ENCODE assay signal across 9 cellular contexts in the genomic region with DNA sequence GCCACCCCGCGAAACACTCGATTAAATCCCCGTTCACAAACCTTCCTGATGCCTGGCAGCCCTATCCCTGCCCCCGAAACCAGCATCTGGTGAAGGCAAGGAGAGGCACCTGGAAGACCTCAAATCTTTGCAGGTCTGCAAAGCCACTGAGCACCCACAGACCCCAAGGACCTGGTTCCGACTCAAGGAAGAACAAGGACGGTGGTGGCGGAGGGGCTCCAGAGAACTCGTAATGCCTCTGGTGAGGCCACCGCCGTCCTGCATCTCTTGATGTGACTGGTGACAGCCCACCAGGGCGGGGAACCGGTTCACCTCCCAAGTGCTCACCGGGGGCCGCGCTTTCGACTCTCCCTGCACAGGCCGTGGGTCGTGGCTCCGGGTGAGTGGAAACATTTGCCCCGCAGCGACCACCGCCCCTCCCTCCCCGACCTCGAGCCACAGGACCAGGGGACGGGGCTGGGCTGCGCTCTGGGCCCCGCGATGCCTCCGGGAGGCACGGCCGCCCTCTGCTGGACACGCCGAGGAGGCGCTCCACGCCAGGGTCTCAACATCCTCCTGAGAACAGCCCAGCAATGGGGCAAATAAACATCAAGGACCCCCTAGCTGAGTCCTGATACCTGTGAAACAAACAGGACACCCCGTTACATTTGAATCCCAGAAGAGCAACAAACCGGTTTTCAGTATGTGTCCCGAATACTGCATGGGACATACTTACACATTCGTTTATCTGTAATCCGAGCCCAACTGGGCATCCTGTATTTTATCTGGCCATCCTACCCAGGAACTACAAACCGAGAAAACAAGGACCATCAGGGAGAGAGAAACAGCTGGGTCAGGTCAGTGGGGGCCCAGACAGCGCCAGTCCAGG. TPM values are rescaled to one million over a fixed set of nuclear protein-coding genes. Genes with fewer than 3 reads are reported as not detected.
A peak's percentile ranks its signal among the peaks of the same experiment; 100 is the strongest.
DNase-seq lines count a peak whose midpoint lies in the region; ATAC-seq, FAIRE-seq and TF ChIP-seq lines count a peak whose summit lies in the region.
"Had no signal": no experiment of that assay in that cellular context is flagged by ENCODE, and none has a peak within 500 bp of the region (broad histone marks: within the 10 kb centered on the region; RNA-seq: fewer than 3 reads in every experiment).

No MANE protein-coding gene starts in this region.

- WGBS in iPS DF 6.9 (ENCODE audit: insufficient coverage, insufficient read length), result no CpG with 5 or more reads among the region's 43 CpGs
- WGBS in smooth muscle cell (ENCODE audit: low lambda C conversion rate), result 14% methylated on average over 43 of the region's 43 CpGs

- H3K27me3 Mint-ChIP-seq in activated naive CD8-positive, alpha-beta T cell treated with anti-CD3 and anti-CD28 coated beads, Interleukin-2, amount 10 ng/mL, durations not matched to agents 7 days and 5 days, result peaks cover 37% of the 10 kb centered on the region

- H2AFZ ChIP-seq in OCI-LY1 (ENCODE audit: low read length) (no peak overlapping the region), smooth muscle cell (ENCODE audit: low read depth) (no peak overlapping the region)

- H3K9ac ChIP-seq in OCI-LY1 (ENCODE audit: low read length) (no peak overlapping the region), smooth muscle cell (ENCODE audit: low read depth) (no peak overlapping the region)

- peak; percentile 76 for TF ChIP-seq CTCF in OCI-LY1 (IDR thresholded peaks at IDR 0.05; ENCODE audit: low read length)
- TF ChIP-seq CTCF in smooth muscle cell (IDR thresholded peaks at IDR 0.05; ENCODE audit: borderline replicate concordance, insufficient read depth, poor library complexity, severe bottlenecking), result peak; percentile 69

- no peaks in the 10 kb centered on the region for H3K9me3 Mint-ChIP-seq in activated naive CD8-positive, alpha-beta T cell treated with anti-CD3 and anti-CD28 coated beads, Interleukin-2, amount 10 ng/mL, durations not matched to agents 7 days and 5 days
- H3K9me3 Mint-ChIP-seq: activated naive CD4-positive, alpha-beta T cell treated with anti-CD3 and anti-CD28 coated beads, Interleukin-2, amount 50 U/mL, for 24 hours had no signal

- peak; percentile 29 for DNase-seq in NCI-H510A treated with DMSO at 0.1 percent for 48 hours (lab: John Stamatoyannopoulos, UW)
- DNase-seq in NCI-H510A (lab: John Stamatoyannopoulos, UW), result no peak
- peak; percentile 70 for DNase-seq in activated naive CD8-positive, alpha-beta T cell treated with anti-CD3 and anti-CD28 coated beads, Interleukin-2, amount 10 ng/mL, durations not matched to agents 7 days and 5 days
- DNase-seq in iPS DF 6.9 (ENCODE audit: low read depth, low spot score), result no peak
- DNase-seq in smooth muscle cell (lab: John Stamatoyannopoulos, UW; ENCODE audit: unreplicated experiment), result no peak
- DNase-seq in HTR-8/SVneo (ENCODE audit: insufficient read length, low spot score), result no peak

- no peak overlapping the region for H3K4me3 Mint-ChIP-seq in activated naive CD8-positive, alpha-beta T cell treated with anti-CD3 and anti-CD28 coated beads, Interleukin-2, amount 10 ng/mL, durations not matched to agents 7 days and 5 days
- H3K4me3 Mint-ChIP-seq: activated naive CD4-positive, alpha-beta T cell treated with anti-CD3 and anti-CD28 coated beads, Interleukin-2, amount 50 U/mL, for 24 hours had no signal

- H3K9me2 ChIP-seq in OCI-LY1 (ENCODE audit: low read depth, low read length), result no peaks in the 10 kb centered on the region

- no peak overlapping the region for H3K27ac Mint-ChIP-seq in activated naive CD8-positive, alpha-beta T cell treated with anti-CD3 and anti-CD28 coated beads, Interleukin-2, amount 10 ng/mL, durations not matched to agents 7 days and 5 days
- H3K27ac Mint-ChIP-seq: activated naive CD4-positive, alpha-beta T cell treated with anti-CD3 and anti-CD28 coated beads, Interleukin-2, amount 50 U/mL, for 24 hours had no signal

- no peaks in the 10 kb centered on the region for H4K20me1 ChIP-seq in OCI-LY1 (ENCODE audit: insufficient read depth, low read length)
- H4K20me1 ChIP-seq in smooth muscle cell (ENCODE audit: low read depth), result no peaks in the 10 kb centered on the region

- H3F3A ChIP-seq in OCI-LY1 (ENCODE audit: insufficient read depth, low read length) (no peaks in the 10 kb centered on the region), smooth muscle cell (ENCODE audit: low read depth) (no peaks in the 10 kb centered on the region)

- H3K9me3 ChIP-seq in OCI-LY1 (ENCODE audit: low read length) (no peaks in the 10 kb centered on the region), iPS DF 6.9 (ENCODE audit: control insufficient read depth, insufficient read depth, low read length) (no peaks in the 10 kb centered on the region), smooth muscle cell (replicated peaks; ENCODE audit: low read depth) (no peaks in the 10 kb centered on the region)

- no peaks in the 10 kb centered on the region for H3K4me1 Mint-ChIP-seq in activated naive CD8-positive, alpha-beta T cell treated with anti-CD3 and anti-CD28 coated beads, Interleukin-2, amount 10 ng/mL, durations not matched to agents 7 days and 5 days

- no peaks in the 10 kb centered on the region for H3K27me3 ChIP-seq in OCI-LY1 (ENCODE audit: insufficient read depth, low read length)
- H3K27me3 ChIP-seq in iPS DF 6.9 (ENCODE audit: control insufficient read depth, insufficient read depth, low read length), result no peaks in the 10 kb centered on the region; the same call in 1 of the 2 replicates
- H3K27me3 ChIP-seq in smooth muscle cell (ENCODE audit: low read depth), result peaks cover 45% of the 10 kb centered on the region

- H3K79me2 ChIP-seq in OCI-LY1 (ENCODE audit: insufficient read depth, low read length) (no peaks in the 10 kb centered on the region), smooth muscle cell (ENCODE audit: low read depth) (no peaks in the 10 kb centered on the region)

- FAIRE-seq in HTR-8/SVneo (lab: Jason Lieb, UNC), result no peak

- no peak overlapping the region for H3K27ac ChIP-seq in OCI-LY1 (ENCODE audit: low read depth, low read length, poor library complexity, severe bottlenecking)
- H3K27ac ChIP-seq in iPS DF 6.9 (ENCODE audit: low read length), result no peak overlapping the region
- H3K27ac ChIP-seq in smooth muscle cell (ENCODE audit: low read depth), result no peak overlapping the region

- H3K4me1 ChIP-seq in OCI-LY1 (ENCODE audit: insufficient read depth, low read length, severe bottlenecking), result no peaks in the 10 kb centered on the region
- peaks cover 3% of the 10 kb centered on the region; the same call in 1 of the 2 replicates for H3K4me1 ChIP-seq in iPS DF 6.9 (ENCODE audit: control insufficient read depth, insufficient read depth, low read length)
- H3K4me1 ChIP-seq in smooth muscle cell (ENCODE audit: low read depth), result peaks cover 12% of the 10 kb centered on the region

- peak; percentile 66 for ATAC-seq in activated naive CD8-positive, alpha-beta T cell treated with anti-CD3 and anti-CD28 coated beads, Interleukin-2, amount 10 ng/mL, durations not matched to agents 7 days and 5 days (ENCODE audit: low read depth)
- no peak for ATAC-seq in GM21447 (IDR thresholded peaks at IDR 0.05; ENCODE audit: unreplicated experiment)

- H3K36me3 ChIP-seq in OCI-LY1 (ENCODE audit: insufficient read depth, low read length) (no peaks in the 10 kb centered on the region), iPS DF 6.9 (ENCODE audit: control insufficient read depth, insufficient read depth, low read length) (no peaks in the 10 kb centered on the region), smooth muscle cell (ENCODE audit: low read depth) (no peaks in the 10 kb centered on the region)

- POLR2A ChIA-PET in activated naive CD8-positive, alpha-beta T cell treated with anti-CD3 and anti-CD28 coated beads, Interleukin-2, amount 10 ng/mL, durations not matched to agents 7 days and 5 days (lab: Charles Lee), result no interaction called here

- H3K36me3 Mint-ChIP-seq in activated naive CD8-positive, alpha-beta T cell treated with anti-CD3 and anti-CD28 coated beads, Interleukin-2, amount 10 ng/mL, durations not matched to agents 7 days and 5 days, result no peaks in the 10 kb centered on the region
- H3K36me3 Mint-ChIP-seq: activated naive CD4-positive, alpha-beta T cell treated with anti-CD3 and anti-CD28 coated beads, Interleukin-2, amount 50 U/mL, for 24 hours had no signal

- H3K4me3 ChIP-seq in OCI-LY1 (ENCODE audit: low read depth, low read length, poor library complexity, severe bottlenecking) (no peak overlapping the region), iPS DF 6.9 (ENCODE audit: low read length) (peak overlapping the region; percentile 15; the same call in 1 of the 2 replicates), smooth muscle cell (peak overlapping the region; percentile 11)

- H3K4me2 ChIP-seq in OCI-LY1 (ENCODE audit: low read length) (no peak overlapping the region), smooth muscle cell (peak overlapping the region; percentile 74)

RNA-seq across cellular contexts. Expression of gene PLPP2, which starts 3.9 kb away (rescaled TPM):
- not detected for total RNA-seq in activated naive CD8-positive, alpha-beta T cell treated with anti-CD3 and anti-CD28 coated beads, Interleukin-2, amount 10 ng/mL, durations not matched to agents 7 days and 5 days
- 6.0 and 6.2 TPM in 2 replicates for total RNA-seq in smooth muscle cell
- 4.8 and 15.1 TPM in 2 replicates for polyA plus RNA-seq in smooth muscle cell

RNA-seq across cellular contexts. Expression of gene MIER2, which starts 49.5 kb away (rescaled TPM):
- total RNA-seq in activated naive CD8-positive, alpha-beta T cell treated with anti-CD3 and anti-CD28 coated beads, Interleukin-2, amount 10 ng/mL, durations not matched to agents 7 days and 5 days, result 10 to 100 TPM; 23.4 to 24.9 TPM
- total RNA-seq in smooth muscle cell, result 12.7 and 16.3 TPM in 2 replicates
- polyA plus RNA-seq in smooth muscle cell, result 79.5 and 79.7 TPM in 2 replicates

Comparison
In these comparisons a context has a peak if more than half of its experiments do, and no peak if none do; other contexts are left out.
1. DNase-seq: peak in NCI-H510A treated with DMSO at 0.1 percent for 48 hours (single experiment) and activated naive CD8-positive, alpha-beta T cell treated with anti-CD3 and anti-CD28 coated beads, Interleukin-2, amount 10 ng/mL, durations not matched to agents 7 days and 5 days (single experiment); none in NCI-H510A (single experiment), iPS DF 6.9 (single experiment), smooth muscle cell (single experiment) and HTR-8/SVneo (single experiment).